Comparison of ENCODE assay signal across 8 cellular contexts in the genomic region with DNA sequence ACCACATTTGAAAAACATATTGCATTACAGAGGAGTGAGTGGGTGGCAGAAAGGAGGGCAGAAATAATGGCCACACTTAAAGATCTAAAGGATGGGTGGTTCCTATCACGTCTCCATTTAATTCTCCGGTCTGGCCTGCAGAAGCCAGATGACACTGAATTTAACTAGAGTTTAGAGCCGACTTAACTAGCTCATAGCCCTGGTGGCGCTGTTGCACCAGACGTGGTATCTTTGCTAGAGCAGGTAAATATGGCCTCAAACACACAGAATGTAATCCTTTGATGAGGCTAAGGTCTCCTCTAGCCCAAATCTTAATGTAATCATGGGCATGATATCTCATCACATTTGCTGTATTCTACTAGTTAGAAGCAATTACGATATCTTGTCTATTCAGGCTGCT. TPM values are rescaled to one million over a fixed set of nuclear protein-coding genes. Genes with fewer than 3 reads are reported as not detected.
A peak's percentile ranks its signal among the peaks of the same experiment; 100 is the strongest.
DNase-seq lines count a peak whose midpoint lies in the region; ATAC-seq and TF ChIP-seq lines count a peak whose summit lies in the region.

No MANE protein-coding gene starts in this region.

- H3K27ac ChIP-seq in psoas muscle: no peak overlapping the region

- TF ChIP-seq CTCF in AG04449 (IDR thresholded peaks at IDR 0.05; ENCODE audit: insufficient read depth, low read length, missing control alignments) (peak; percentile 62), GM12875 (IDR thresholded peaks at IDR 0.05; ENCODE audit: borderline replicate concordance, insufficient read depth, low read depth, low read length) (peak; percentile 47; the same call in 1 of the 2 replicates), fibroblast of the aortic adventitia (IDR thresholded peaks at IDR 0.05; ENCODE audit: insufficient read depth, low read length) (peak; percentile 48), psoas muscle (IDR thresholded peaks at IDR 0.05) (no peak)

- no peak for ATAC-seq in psoas muscle

- no peaks in the 10 kb centered on the region for H3K9me3 Mint-ChIP-seq in activated CD4-positive, alpha-beta T cell treated with anti-CD3 and anti-CD28 coated beads, Interleukin-2, amount 10 ng/mL, durations not matched to agents 24 days and 14 days

- H3K36me3 Mint-ChIP-seq in activated CD4-positive, alpha-beta T cell treated with anti-CD3 and anti-CD28 coated beads, Interleukin-2, amount 10 ng/mL, durations not matched to agents 24 days and 14 days (ENCODE audit: low read depth): no peaks in the 10 kb centered on the region

- 50 to 61% (median 55%) methylated on average over 6 of the region's 6 CpGs for WGBS in psoas muscle, 3 donors

- no peak overlapping the region for H3K27ac Mint-ChIP-seq in activated CD4-positive, alpha-beta T cell treated with anti-CD3 and anti-CD28 coated beads, Interleukin-2, amount 10 ng/mL, durations not matched to agents 24 days and 14 days

- DNase-seq in AG04449 (ENCODE audit: low read depth, low spot score) (peak; percentile 14), NCI-H2227 treated with DMSO at 0.1 percent for 48 hours (lab: John Stamatoyannopoulos, UW) (peak; percentile 61), fibroblast of the aortic adventitia (ENCODE audit: low read depth) (peak; percentile 59), NCI-H446 treated with DMSO at 0.1 percent for 48 hours (lab: John Stamatoyannopoulos, UW) (no peak), psoas muscle (no peak)
- peak; percentile 82 for DNase-seq in activated CD4-positive, alpha-beta T cell treated with anti-CD3 and anti-CD28 coated beads, Interleukin-2, amount 10 ng/mL, durations not matched to agents 24 days and 14 days
- DNase-seq in stimulated activated CD4-positive, alpha-beta T cell treated with anti-CD3 and anti-CD28 coated beads, Interleukin-1b, Interleukin-23, amount 100 ng/mL, for 48 hours: peak; percentile 39

- intact Hi-C loops in activated CD4-positive, alpha-beta T cell treated with anti-CD3 and anti-CD28 coated beads, Interleukin-2, amount 10 ng/mL, durations not matched to agents 24 days and 14 days (cut with micrococcal nuclease): loop anchor here (1.0 kb wide), 1 partner anchor 211 kb away; no protein-coding TSS in a partner anchor
- intact Hi-C loops in psoas muscle (cut with DNase I): no loop called here

- peaks cover 20% of the 10 kb centered on the region for H3K27me3 Mint-ChIP-seq in activated CD4-positive, alpha-beta T cell treated with anti-CD3 and anti-CD28 coated beads, Interleukin-2, amount 10 ng/mL, durations not matched to agents 24 days and 14 days

- POLR2A ChIA-PET in AG04449 (lab: Yijun Ruan, JAX): no interaction called here

- no peaks in the 10 kb centered on the region for H3K36me3 ChIP-seq in psoas muscle (ENCODE audit: insufficient read depth in 1 of 2, low read depth in 1 of 2)

- H3K27me3 ChIP-seq in psoas muscle (ENCODE audit: insufficient read depth in 3 of 3, low read length in 2 of 3): no peaks in the 10 kb centered on the region

- H3K4me3 ChIP-seq in AG04449 (ENCODE audit: low read depth, low read length) (no peak overlapping the region), GM12875 (ENCODE audit: low read depth, low read length) (no peak overlapping the region), fibroblast of the aortic adventitia (ENCODE audit: low read depth, low read length) (no peak overlapping the region), psoas muscle (no peak overlapping the region)

- no peaks in the 10 kb centered on the region for H3K4me1 ChIP-seq in psoas muscle

- no peaks in the 10 kb centered on the region for H3K4me1 Mint-ChIP-seq in activated CD4-positive, alpha-beta T cell treated with anti-CD3 and anti-CD28 coated beads, Interleukin-2, amount 10 ng/mL, durations not matched to agents 24 days and 14 days

- CTCF ChIA-PET in AG04449 (lab: Yijun Ruan, JAX): interaction anchor here (0.6 to 1.4 kb wide), 6 partner anchors 13 to 458 kb away, joined by 3 read pairs; no protein-coding TSS in a partner anchor

- H3K9me3 ChIP-seq in psoas muscle: no peaks in the 10 kb centered on the region

- H3K4me3 Mint-ChIP-seq in activated CD4-positive, alpha-beta T cell treated with anti-CD3 and anti-CD28 coated beads, Interleukin-2, amount 10 ng/mL, durations not matched to agents 24 days and 14 days: no peak overlapping the region

RNA-seq across cellular contexts. Expression of gene GAL, which starts 51.5 kb away (rescaled TPM):
- total RNA-seq in activated CD4-positive, alpha-beta T cell treated with anti-CD3 and anti-CD28 coated beads, Interleukin-2, amount 10 ng/mL, durations not matched to agents 24 days and 14 days: 0.92 and 1.8 TPM in 2 replicates
- total RNA-seq in fibroblast of the aortic adventitia (ENCODE audit: low replicate concordance) (not detected in 2 replicates), psoas muscle (under 1 TPM in 1 of 4 donors, not detected in 3; 0.38 TPM)
- 1 to 10 TPM in 1 of 3 donors, not detected in 2; 5.6 TPM for polyA plus RNA-seq in psoas muscle

Comparison
In these comparisons a context has a peak if more than half of its experiments do, and no peak if none do; other contexts are left out.
1. DNase-seq: peak in AG04449 (single experiment), NCI-H2227 treated with DMSO at 0.1 percent for 48 hours (single experiment), activated CD4-positive, alpha-beta T cell treated with anti-CD3 and anti-CD28 coated beads, Interleukin-2, amount 10 ng/mL, durations not matched to agents 24 days and 14 days (single experiment), fibroblast of the aortic adventitia (single experiment) and stimulated activated CD4-positive, alpha-beta T cell treated with anti-CD3 and anti-CD28 coated beads, Interleukin-1b, Interleukin-23, amount 100 ng/mL, for 48 hours (single experiment); none in NCI-H446 treated with DMSO at 0.1 percent for 48 hours (single experiment) and psoas muscle (0 of 2).